Comparison of ENCODE assay signal across 12 cellular contexts in genomic region chr21:32844653-32845443, GRCh38.
DNase-seq lines count a peak whose midpoint lies in the region; ATAC-seq and TF ChIP-seq lines count a peak whose summit lies in the region.
"Had no signal": no experiment of that assay in that cellular context is flagged by ENCODE, and none has a peak within 500 bp of the region (broad histone marks: within the 10 kb centered on the region; RNA-seq: fewer than 3 reads in every experiment).

No MANE protein-coding gene starts in this region.

- H3K4me3 Mint-ChIP-seq in activated T-cell treated with anti-CD3 and anti-CD28 coated beads, Interleukin-2, amount 50 U/mL, for 24 hours: no peak overlapping the region

- no peak overlapping the region for H3K4me3 ChIP-seq in A673 (ENCODE audit: low read depth, low read length, poor library complexity, severe bottlenecking)

- POLR2A ChIA-PET in A673 (lab: Charles Lee; ENCODE audit: low non-redundant PET): interaction anchor here (0.7 kb wide), 1 partner anchor 74 kb away, joined by 5 read pairs; no protein-coding TSS in a partner anchor

- peaks cover 65% of the 10 kb centered on the region for H3K27me3 ChIP-seq in A673 (replicated peaks; ENCODE audit: insufficient read depth, low read depth, low read length, poor library complexity)

- no peaks in the 10 kb centered on the region for H3K36me3 ChIP-seq in A673 (ENCODE audit: insufficient read depth, low read length, poor library complexity, severe bottlenecking)

- peaks cover 13% of the 10 kb centered on the region for H3K4me1 ChIP-seq in A673 (ENCODE audit: insufficient read depth, low read length, poor library complexity, severe bottlenecking)
- H3K4me1 ChIP-seq: parathyroid adenoma had no signal

- H3K27ac ChIP-seq in A673 (ENCODE audit: low read depth, low read length, poor library complexity, severe bottlenecking): no peak overlapping the region
- H3K27ac ChIP-seq: parathyroid adenoma had no signal

- CTCF ChIA-PET in A673 (lab: Charles Lee): no interaction called here

- ATAC-seq in GM18519 (IDR thresholded peaks at IDR 0.05; ENCODE audit: low FRiP score, unreplicated experiment): no peak
- no peak for ATAC-seq in stimulated activated naive CD8-positive, alpha-beta T cell treated with anti-CD3 and anti-CD28 coated beads, Interleukin-15, Interleukin-2, amounts not matched to agents 100 U/mL and 50 U/mL, for 24 hours

- H3K27ac Mint-ChIP-seq in activated T-cell treated with anti-CD3 and anti-CD28 coated beads, Interleukin-2, amount 50 U/mL, for 24 hours: no peak overlapping the region
- H3K27ac Mint-ChIP-seq: brain had no signal

- TF ChIP-seq CTCF in A673 (conservative IDR thresholded peaks at IDR 0.05; ENCODE audit: low read depth, low read length): peak; percentile 24; the same call in 1 of the 2 replicates

- no peaks in the 10 kb centered on the region for H3K9me3 ChIP-seq in A673 (ENCODE audit: low read depth, low read length, poor library complexity, severe bottlenecking)

- intact Hi-C loops in A673 (cut with micrococcal nuclease; ENCODE audit: unreplicated experiment): no loop called here

- no TSS peak for BruUV-seq in A673 (replicated peaks; lab: Mats Ljungman, UMichigan)

- H3K4me1 Mint-ChIP-seq in activated T-cell treated with anti-CD3 and anti-CD28 coated beads, Interleukin-2, amount 50 U/mL, for 24 hours (ENCODE audit: low read depth): no peaks in the 10 kb centered on the region

- peaks cover 7% of the 10 kb centered on the region for H3K27me3 Mint-ChIP-seq in activated T-cell treated with anti-CD3 and anti-CD28 coated beads, Interleukin-2, amount 50 U/mL, for 24 hours

- no peaks in the 10 kb centered on the region for H3K36me3 Mint-ChIP-seq in activated T-cell treated with anti-CD3 and anti-CD28 coated beads, Interleukin-2, amount 50 U/mL, for 24 hours (ENCODE audit: low read depth)
- H3K36me3 Mint-ChIP-seq: brain had no signal

- DNase-seq in A673 (ENCODE audit: low spot score): peak; percentile 80
- DNase-seq in GOT3 (lab: John Stamatoyannopoulos, UW): peak; percentile 57
- peak; percentile 59 for DNase-seq in NOMO-1 treated with dmso at 0.1 percent for 144 hours (lab: John Stamatoyannopoulos, UW; ENCODE audit: unreplicated experiment)
- DNase-seq in fibroblast of peridontal ligament (ENCODE audit: extremely low read depth): peak; percentile 84
- no peak for DNase-seq in SKM-1 (lab: John Stamatoyannopoulos, UW; ENCODE audit: unreplicated experiment)
- no peak for DNase-seq in activated T-cell treated with anti-CD3 and anti-CD28 coated beads, Interleukin-2, amount 50 U/mL, for 24 hours
- DNase-seq in stimulated activated naive CD8-positive, alpha-beta T cell treated with anti-CD3 and anti-CD28 coated beads, Interleukin-15, Interleukin-2, amounts not matched to agents 100 U/mL and 50 U/mL, for 24 hours: no peak
- DNase-seq: activated CD4-positive, alpha-beta T cell treated with anti-CD3 and anti-CD28 coated beads for 48 hours; NCI-H774 had no signal

- no peaks in the 10 kb centered on the region for H3K9me3 Mint-ChIP-seq in activated T-cell treated with anti-CD3 and anti-CD28 coated beads, Interleukin-2, amount 50 U/mL, for 24 hours
- H3K9me3 Mint-ChIP-seq: brain had no signal

Comparison
In these comparisons a context has a peak if more than half of its experiments do, and no peak if none do; other contexts are left out.
1. DNase-seq: peak in A673 (single experiment), GOT3 (single experiment), NOMO-1 treated with dmso at 0.1 percent for 144 hours (single experiment) and fibroblast of peridontal ligament (single experiment); none in SKM-1 (single experiment), activated T-cell treated with anti-CD3 and anti-CD28 coated beads, Interleukin-2, amount 50 U/mL, for 24 hours (single experiment) and stimulated activated naive CD8-positive, alpha-beta T cell treated with anti-CD3 and anti-CD28 coated beads, Interleukin-15, Interleukin-2, amounts not matched to agents 100 U/mL and 50 U/mL, for 24 hours (single experiment).